In genomic region chr14:93533864-93534263, GRCh38 we compare ENCODE assay signal across 11 cellular contexts.
DNase-seq lines count a peak whose midpoint lies in the region; ATAC-seq and TF ChIP-seq lines count a peak whose summit lies in the region.
"Had no signal": no experiment of that assay in that cellular context is flagged by ENCODE, and none has a peak within 500 bp of the region (broad histone marks: within the 10 kb centered on the region; RNA-seq: fewer than 3 reads in every experiment).

No MANE protein-coding gene starts in this region.

- TF ChIP-seq POLR2A in Peyer's patch (IDR thresholded peaks at IDR 0.05), result no peak

- H3K36me3 Mint-ChIP-seq in activated T-cell treated with anti-CD3 and anti-CD28 coated beads, Interleukin-2, amount 50 U/mL, for 24 hours (ENCODE audit: low read depth), result no peaks in the 10 kb centered on the region

- H3K27ac ChIP-seq in PC-9 (no peak overlapping the region), Peyer's patch (no peak overlapping the region)

- H3K9me3 Mint-ChIP-seq in activated T-cell treated with anti-CD3 and anti-CD28 coated beads, Interleukin-2, amount 50 U/mL, for 24 hours, result no peaks in the 10 kb centered on the region

- no TSS peak for BruUV-seq in PC-9 (replicated peaks; lab: Mats Ljungman, UMichigan)

- no peaks in the 10 kb centered on the region for H3K4me1 Mint-ChIP-seq in activated T-cell treated with anti-CD3 and anti-CD28 coated beads, Interleukin-2, amount 50 U/mL, for 24 hours (ENCODE audit: low read depth)

- POLR2A ChIA-PET in PC-9 (lab: Charles Lee; ENCODE audit: unreplicated experiment), result no interaction called here

- H3K27me3 Mint-ChIP-seq in activated T-cell treated with anti-CD3 and anti-CD28 coated beads, Interleukin-2, amount 50 U/mL, for 24 hours, result peaks cover 21% of the 10 kb centered on the region

- peak; percentile 73 for DNase-seq in globus pallidus (ENCODE audit: low spot score)
- DNase-seq in NCI-H82 treated with DMSO at 0.1 percent for 48 hours (lab: John Stamatoyannopoulos, UW; ENCODE audit: unreplicated experiment), result no peak
- DNase-seq in PC-9, result no peak
- DNase-seq in activated T-cell treated with anti-CD3 and anti-CD28 coated beads, Interleukin-2, amount 50 U/mL, for 24 hours, result no peak
- no peak for DNase-seq in Peyer's patch
- DNase-seq: activated CD4-positive, alpha-beta T cell treated with anti-CD3 and anti-CD28 coated beads for 1 hour; DMS153; NCI-H2227 treated with DMSO at 0.1 percent for 48 hours had no signal

- ATAC-seq in GM18502 (IDR thresholded peaks at IDR 0.05; ENCODE audit: poor library complexity, unreplicated experiment), result peak; percentile 81
- ATAC-seq in GM21619 (IDR thresholded peaks at IDR 0.05; ENCODE audit: unreplicated experiment), result peak; percentile 86
- ATAC-seq in HG03565 (IDR thresholded peaks at IDR 0.05; ENCODE audit: unreplicated experiment), result peak; percentile 86

- H3K9me2 ChIP-seq in PC-9 (ENCODE audit: insufficient read depth), result no peaks in the 10 kb centered on the region

- H3K36me3 ChIP-seq in PC-9 (ENCODE audit: low read depth) (no peaks in the 10 kb centered on the region), Peyer's patch (no peaks in the 10 kb centered on the region)

- TF ChIP-seq CTCF in PC-9 (conservative IDR thresholded peaks at IDR 0.05), result no peak
- TF ChIP-seq CTCF in Peyer's patch (IDR thresholded peaks at IDR 0.05), result no peak

- H3K4me1 ChIP-seq in PC-9 (replicated peaks; ENCODE audit: insufficient read depth) (no peaks in the 10 kb centered on the region), Peyer's patch (no peaks in the 10 kb centered on the region)

- H3K27ac Mint-ChIP-seq in activated T-cell treated with anti-CD3 and anti-CD28 coated beads, Interleukin-2, amount 50 U/mL, for 24 hours, result no peak overlapping the region

- no peaks in the 10 kb centered on the region for H3F3A ChIP-seq in PC-9 (ENCODE audit: insufficient read depth, low read depth)

- H3K4me2 ChIP-seq in PC-9, result no peak overlapping the region

- H3K4me3 Mint-ChIP-seq in activated T-cell treated with anti-CD3 and anti-CD28 coated beads, Interleukin-2, amount 50 U/mL, for 24 hours, result no peak overlapping the region

- H3K79me2 ChIP-seq in PC-9 (ENCODE audit: low read depth), result no peaks in the 10 kb centered on the region

- CTCF ChIA-PET in PC-9 (lab: Charles Lee), result interaction anchor here (0.7 kb wide), 1 partner anchor 193 kb away, joined by 4 read pairs; no protein-coding TSS in a partner anchor

- no peak overlapping the region for H2AFZ ChIP-seq in PC-9

- no peak overlapping the region for H3K4me3 ChIP-seq in PC-9
- H3K4me3 ChIP-seq in Peyer's patch, result no peak overlapping the region

- H3K9me3 ChIP-seq in PC-9 (ENCODE audit: insufficient read depth, low read depth) (no peaks in the 10 kb centered on the region), Peyer's patch (no peaks in the 10 kb centered on the region)

- H4K20me1 ChIP-seq in PC-9 (ENCODE audit: insufficient read depth), result no peaks in the 10 kb centered on the region

- peaks cover 44% of the 10 kb centered on the region for H3K27me3 ChIP-seq in PC-9 (ENCODE audit: insufficient read depth, low read depth)
- no peaks in the 10 kb centered on the region for H3K27me3 ChIP-seq in Peyer's patch

- intact Hi-C loops in PC-9 (cut with micrococcal nuclease; ENCODE audit: unreplicated experiment), result no loop called here
